ENCODE assay signal across 14 cellular contexts in the genomic region with DNA sequence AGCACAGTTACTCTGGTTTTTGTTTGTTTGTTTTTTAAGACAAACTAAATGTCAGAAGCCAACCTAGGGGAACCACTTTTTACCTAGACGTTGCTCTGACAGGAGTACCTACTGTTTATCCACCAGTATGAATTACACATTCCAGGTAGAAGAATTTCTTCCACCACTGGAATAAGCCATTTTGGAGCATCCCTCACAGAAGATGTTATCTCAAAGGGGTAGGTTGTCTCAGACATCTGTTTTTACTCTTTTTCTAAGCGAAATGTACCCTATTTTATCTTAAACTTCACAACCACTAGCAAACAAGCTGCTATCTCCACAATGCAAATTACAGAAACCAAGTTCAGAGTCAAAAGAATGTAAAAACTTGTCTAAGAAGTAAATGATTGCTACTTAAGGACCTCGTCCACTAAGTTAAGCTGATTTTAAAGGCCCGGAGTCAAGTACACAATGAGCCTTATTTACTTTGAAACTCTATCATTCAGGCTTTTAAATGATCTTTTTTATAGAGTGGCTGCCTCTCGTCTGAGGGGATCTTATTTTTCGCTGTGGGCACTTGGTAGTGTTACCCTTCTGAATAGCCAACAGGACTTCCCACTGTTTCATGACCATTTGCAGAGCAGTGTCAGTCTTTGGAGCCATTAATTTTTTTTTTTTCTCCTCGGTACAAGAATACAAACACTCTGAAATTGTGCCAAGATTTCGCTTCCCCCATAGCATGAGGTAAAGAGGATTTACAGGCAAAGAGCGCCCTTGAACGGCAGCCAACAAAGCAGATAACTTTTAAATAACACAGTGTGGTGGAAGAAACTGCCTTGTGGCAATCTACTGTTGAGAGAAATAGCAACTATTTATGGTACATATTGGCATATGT. TPM values are rescaled to one million over a fixed set of nuclear protein-coding genes. Genes with fewer than 3 reads are reported as not detected.
A peak's percentile ranks its signal among the peaks of the same experiment; 100 is the strongest.
DNase-seq lines count a peak whose midpoint lies in the region; ATAC-seq and TF ChIP-seq lines count a peak whose summit lies in the region.
"Had no signal": no experiment of that assay in that cellular context is flagged by ENCODE, and none has a peak within 500 bp of the region (broad histone marks: within the 10 kb centered on the region; RNA-seq: fewer than 3 reads in every experiment).

No MANE protein-coding gene starts in this region.

- CTCF ChIA-PET in CD4-positive, alpha-beta memory T cell (lab: Charles Lee; ENCODE audit: partially characterized antibody) = interaction anchor here (1.0 kb wide), 1 partner anchor 362 kb away, joined by 3 read pairs; no protein-coding TSS in a partner anchor

- intact Hi-C loops in CD4-positive, alpha-beta memory T cell (cut with micrococcal nuclease) = no loop called here

- H3K9me3 Mint-ChIP-seq in immature natural killer cell = peaks cover 2 to 21% (median 7%) of the 10 kb centered on the region in 6 donors
- H3K9me3 Mint-ChIP-seq in CD4-positive, alpha-beta memory T cell = peaks cover 0 to 37% (median 26%) of the 10 kb centered on the region in 8 donors

- H3K4me3 ChIP-seq in CD4-positive, alpha-beta memory T cell (ENCODE audit: low read length in 2 of 2) = no peak overlapping the region
- H3K4me3 ChIP-seq: MG63 had no signal

- H3K9me3 ChIP-seq in CD4-positive, alpha-beta memory T cell (ENCODE audit: control insufficient read depth in 1 of 2, low read length in 2 of 2) = peaks cover 0 to 6% of the 10 kb centered on the region in 2 donors

- no peaks in the 10 kb centered on the region for H3K36me3 ChIP-seq in CD4-positive, alpha-beta memory T cell (ENCODE audit: insufficient read depth, low read length)
- H3K36me3 ChIP-seq: MG63, WERI-Rb-1 had no signal

- no peaks in the 10 kb centered on the region for H3K4me1 ChIP-seq in CD4-positive, alpha-beta memory T cell (ENCODE audit: insufficient read depth, low read length)
- H3K4me1 ChIP-seq: parathyroid adenoma had no signal

- DNase-seq in COR-L47 (lab: John Stamatoyannopoulos, UW) (peak; percentile 80), NCI-H187 (lab: John Stamatoyannopoulos, UW) (peak; percentile 39), immature natural killer cell (no peak), NCI-H1930 (lab: John Stamatoyannopoulos, UW) (no peak), G401 (ENCODE audit: low spot score) (no peak)
- DNase-seq in CD4-positive, alpha-beta memory T cell = no peak
- DNase-seq: activated naive CD4-positive, alpha-beta T cell treated with anti-CD3 and anti-CD28 coated beads for 36 hours; CD4-positive, alpha-beta T cell; MG63; stimulated activated naive B cell treated with anti-CD40 and anti-IgM and Interleukin-4, amounts not matched to agents 10 μg/mL and 1 μg/mL and 100 μg/mL, for 72 hours; WERI-Rb-1 had no signal

- H3K36me3 Mint-ChIP-seq in immature natural killer cell = peaks cover 0 to 19% (median 16%) of the 10 kb centered on the region in 3 donors
- H3K36me3 Mint-ChIP-seq in CD4-positive, alpha-beta memory T cell = peaks cover 3 to 14% of the 10 kb centered on the region in 2 donors

- H3K27me3 Mint-ChIP-seq in immature natural killer cell (ENCODE audit: low read depth in 3 of 3) = no peaks in the 10 kb centered on the region
- H3K27me3 Mint-ChIP-seq in CD4-positive, alpha-beta memory T cell = peaks cover 0 to 6% of the 10 kb centered on the region in 2 donors
- H3K27me3 Mint-ChIP-seq: CD4-positive, alpha-beta T cell had no signal

- H3K27ac Mint-ChIP-seq in immature natural killer cell = peak overlapping the region; percentile 91 to 96 (median 93)
- no peak overlapping the region for H3K27ac Mint-ChIP-seq in CD4-positive, alpha-beta memory T cell
- H3K27ac Mint-ChIP-seq: activated naive CD4-positive, alpha-beta T cell treated with anti-CD3 and anti-CD28 coated beads for 36 hours; CD4-positive, alpha-beta T cell; stimulated activated naive B cell treated with anti-CD40 and anti-IgM and Interleukin-4, amounts not matched to agents 10 μg/mL and 1 μg/mL and 100 μg/mL, for 72 hours had no signal

- H3K4me3 Mint-ChIP-seq in immature natural killer cell = peak overlapping the region in 3 of 5 donors; percentile 42 to 63 (median 51)
- no peak overlapping the region for H3K4me3 Mint-ChIP-seq in CD4-positive, alpha-beta memory T cell
- H3K4me3 Mint-ChIP-seq: activated naive CD4-positive, alpha-beta T cell treated with anti-CD3 and anti-CD28 coated beads for 36 hours; CD4-positive, alpha-beta T cell; stimulated activated naive B cell treated with anti-CD40 and anti-IgM and Interleukin-4, amounts not matched to agents 10 μg/mL and 1 μg/mL and 100 μg/mL, for 72 hours had no signal

- ATAC-seq in SK-N-SH treated with all-trans-retinoic acid at 6 μM for 48 hours (peak; percentile 82), GM21515 (IDR thresholded peaks at IDR 0.05; ENCODE audit: unreplicated experiment) (no peak)
- ATAC-seq: stimulated activated naive B cell treated with anti-CD40 and anti-IgM and Interleukin-4, amounts not matched to agents 10 μg/mL and 1 μg/mL and 100 μg/mL, for 72 hours had no signal

- in situ Hi-C loops in G401 (cut with HindIII; ENCODE audit: low sequenced_read_pairs) = no loop called here

- H3K27ac ChIP-seq in CD4-positive, alpha-beta memory T cell (ENCODE audit: low read depth, low read length) = no peak overlapping the region
- H3K27ac ChIP-seq: parathyroid adenoma, WERI-Rb-1 had no signal

- POLR2A ChIA-PET in CD4-positive, alpha-beta memory T cell (lab: Charles Lee; ENCODE audit: partially characterized antibody) = no interaction called here

- H3K27me3 ChIP-seq in CD4-positive, alpha-beta memory T cell (ENCODE audit: insufficient read depth, low read length) = no peaks in the 10 kb centered on the region
- H3K27me3 ChIP-seq: MG63 had no signal

- peaks cover 32 to 33% of the 10 kb centered on the region in 2 donors for H3K4me1 Mint-ChIP-seq in immature natural killer cell
- peaks cover 0 to 5% (median 1%) of the 10 kb centered on the region in 4 donors for H3K4me1 Mint-ChIP-seq in CD4-positive, alpha-beta memory T cell
- H3K4me1 Mint-ChIP-seq: stimulated activated naive B cell treated with anti-CD40 and anti-IgM and Interleukin-4, amounts not matched to agents 10 μg/mL and 1 μg/mL and 100 μg/mL, for 72 hours had no signal

TF ChIP-seq in SK-N-SH treated with all-trans-retinoic acid at 6 μM for 48 hours, 23 proteins besides CTCF, POLR2A, EP300 and RAD21:
- TF ChIP-seq ESRRG (CRISPR knock-in tag; IDR thresholded peaks at IDR 0.05) (no peak), CREB5 (CRISPR knock-in tag; IDR thresholded peaks at IDR 0.05; ENCODE audit: low read depth) (no peak), ZNF8 (CRISPR knock-in tag; IDR thresholded peaks at IDR 0.05) (no peak), ZNF565 (CRISPR knock-in tag; conservative IDR thresholded peaks at IDR 0.05; ENCODE audit: low read depth) (no peak), OSR1 (CRISPR knock-in tag; IDR thresholded peaks at IDR 0.05) (no peak), POU6F1 (CRISPR knock-in tag; IDR thresholded peaks at IDR 0.05; ENCODE audit: borderline replicate concordance, low read depth) (no peak), ZNF70 (CRISPR knock-in tag; IDR thresholded peaks at IDR 0.05) (no peak), ISL1 (CRISPR knock-in tag; IDR thresholded peaks at IDR 0.05) (no peak)
- TF ChIP-seq, protein P1, sequence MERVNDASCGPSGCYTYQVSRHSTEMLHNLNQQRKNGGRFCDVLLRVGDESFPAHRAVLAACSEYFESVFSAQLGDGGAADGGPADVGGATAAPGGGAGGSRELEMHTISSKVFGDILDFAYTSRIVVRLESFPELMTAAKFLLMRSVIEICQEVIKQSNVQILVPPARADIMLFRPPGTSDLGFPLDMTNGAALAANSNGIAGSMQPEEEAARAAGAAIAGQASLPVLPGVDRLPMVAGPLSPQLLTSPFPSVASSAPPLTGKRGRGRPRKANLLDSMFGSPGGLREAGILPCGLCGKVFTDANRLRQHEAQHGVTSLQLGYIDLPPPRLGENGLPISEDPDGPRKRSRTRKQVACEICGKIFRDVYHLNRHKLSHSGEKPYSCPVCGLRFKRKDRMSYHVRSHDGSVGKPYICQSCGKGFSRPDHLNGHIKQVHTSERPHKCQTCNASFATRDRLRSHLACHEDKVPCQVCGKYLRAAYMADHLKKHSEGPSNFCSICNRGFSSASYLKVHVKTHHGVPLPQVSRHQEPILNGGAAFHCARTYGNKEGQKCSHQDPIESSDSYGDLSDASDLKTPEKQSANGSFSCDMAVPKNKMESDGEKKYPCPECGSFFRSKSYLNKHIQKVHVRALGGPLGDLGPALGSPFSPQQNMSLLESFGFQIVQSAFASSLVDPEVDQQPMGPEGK (CRISPR knock-in tag; IDR thresholded peaks at IDR 0.05; ENCODE audit: borderline replicate concordance) = no peak

RNA-seq across cellular contexts. Expression of gene ARMC3, which starts 15.7 kb away (rescaled TPM):
- polyA plus RNA-seq in immature natural killer cell = under 1 TPM in 1 of 3 donors, not detected in 2; 0.32 TPM
- not detected for total RNA-seq in CD4-positive, alpha-beta memory T cell
- not detected for polyA plus RNA-seq in CD4-positive, alpha-beta memory T cell
- total RNA-seq in G401 (2014; rRNA removed; shearing (Covaris generic)) = not detected in 2 replicates
- total RNA-seq: activated naive CD4-positive, alpha-beta T cell treated with anti-CD3 and anti-CD28 coated beads for 36 hours; CD4-positive, alpha-beta T cell had no signal

Comparison
In these comparisons a context has a peak if more than half of its experiments do, and no peak if none do; other contexts are left out.
1. DNase-seq: peak in COR-L47 (single experiment) and NCI-H187 (2 of 2); none in immature natural killer cell (0 of 3), CD4-positive, alpha-beta memory T cell (0 of 5), NCI-H1930 (0 of 2) and G401 (single experiment).
2. H3K27ac Mint-ChIP-seq: peak in immature natural killer cell (6 of 6); none in CD4-positive, alpha-beta memory T cell (0 of 7).
3. H3K4me3 Mint-ChIP-seq: peak in immature natural killer cell (3 of 5); none in CD4-positive, alpha-beta memory T cell (0 of 8).